In the genomic region with DNA sequence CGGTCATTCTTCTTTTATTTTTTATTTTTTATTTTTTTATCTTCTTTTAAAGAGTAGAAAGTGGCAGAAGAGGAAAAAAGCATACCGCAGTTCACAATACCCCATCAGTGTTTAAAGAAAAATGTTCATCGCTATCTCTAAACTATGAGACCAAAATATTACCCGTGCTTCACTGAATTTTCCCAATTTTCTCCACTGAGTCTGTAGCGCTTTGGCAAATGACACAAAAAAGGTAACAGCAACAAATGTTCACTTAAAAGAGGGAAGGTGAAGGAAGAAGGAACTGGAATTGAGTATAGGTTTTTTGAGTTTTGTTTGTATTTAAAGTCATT, we compare ENCODE assay signal across 7 cellular contexts. TPM values are rescaled to one million over a fixed set of nuclear protein-coding genes. Genes with fewer than 3 reads are reported as not detected.
DNase-seq lines count a peak whose midpoint lies in the region; ATAC-seq and TF ChIP-seq lines count a peak whose summit lies in the region.

No MANE protein-coding gene starts in this region.

- no peaks in the 10 kb centered on the region for H3K9me2 ChIP-seq in HCT116 (ENCODE audit: insufficient read depth)

- no peaks in the 10 kb centered on the region for H4K20me1 ChIP-seq in HCT116 (ENCODE audit: insufficient read depth)
- no peaks in the 10 kb centered on the region for H4K20me1 ChIP-seq in smooth muscle cell (ENCODE audit: low read depth)

- no peaks in the 10 kb centered on the region for H3K27me3 ChIP-seq in HCT116 (ENCODE audit: insufficient read depth, low read length)
- no peaks in the 10 kb centered on the region for H3K27me3 ChIP-seq in smooth muscle cell (ENCODE audit: low read depth)

- H3K36me3 ChIP-seq in HCT116 (ENCODE audit: control insufficient read depth in 1 of 2, insufficient read depth in 2 of 2, low read length in 2 of 2) (no peaks in the 10 kb centered on the region), smooth muscle cell (ENCODE audit: low read depth) (no peaks in the 10 kb centered on the region)

- H3K27ac ChIP-seq in HCT116 (ENCODE audit: low read depth, low read length) (no peak overlapping the region), smooth muscle cell (ENCODE audit: low read depth) (no peak overlapping the region)

- H2AFZ ChIP-seq in HCT116 (ENCODE audit: low read depth, low read length, poor library complexity, severe bottlenecking), result peak overlapping the region; percentile 100
- H2AFZ ChIP-seq in smooth muscle cell (ENCODE audit: low read depth), result peak overlapping the region; percentile 99

- intact Hi-C loops in HCT116 (cut with micrococcal nuclease), result no loop called here

- H3K9ac ChIP-seq in HCT116 (ENCODE audit: low read length) (no peak overlapping the region; the same call in 1 of the 2 replicates), smooth muscle cell (ENCODE audit: low read depth) (no peak overlapping the region)

- no peak for TF ChIP-seq RAD21 in HCT116 (IDR thresholded peaks at IDR 0.05; ENCODE audit: low read depth)

- no peak overlapping the region for H3K27ac Mint-ChIP-seq in glutamatergic neuron (ENCODE audit: unreplicated experiment)

- H3K4me3 Mint-ChIP-seq in glutamatergic neuron (ENCODE audit: unreplicated experiment), result peak overlapping the region; percentile 98

- H3K4me1 ChIP-seq in HCT116 (ENCODE audit: control insufficient read depth in 1 of 2, insufficient read depth in 2 of 2, low read length in 2 of 2) (peaks cover 5 to 18% of the 10 kb centered on the region in 2 experiments; a peak in 3 of 4 replicates), smooth muscle cell (ENCODE audit: low read depth) (peaks cover 7% of the 10 kb centered on the region)

- no peaks in the 10 kb centered on the region for H3F3A ChIP-seq in smooth muscle cell (ENCODE audit: low read depth)

- peaks cover 5% of the 10 kb centered on the region for H3K4me1 Mint-ChIP-seq in glutamatergic neuron (ENCODE audit: low read depth, unreplicated experiment)

- TF ChIP-seq CTCF in HCT116 (IDR thresholded peaks at IDR 0.05 in 2 of 3, conservative IDR thresholded peaks at IDR 0.05 in 1 of 3; ENCODE audit: borderline replicate concordance in 1 of 3, insufficient read depth in 1 of 3, low read depth in 2 of 3, low read length in 2 of 3) (no peak), WI38 (IDR thresholded peaks at IDR 0.05; ENCODE audit: low read depth, low read length) (no peak), glutamatergic neuron (IDR thresholded peaks at IDR 0.05; ENCODE audit: partially characterized antibody, unreplicated experiment) (no peak), smooth muscle cell (IDR thresholded peaks at IDR 0.05; ENCODE audit: borderline replicate concordance, insufficient read depth, poor library complexity, severe bottlenecking) (no peak)

- no peaks in the 10 kb centered on the region for H3K27me3 Mint-ChIP-seq in glutamatergic neuron (ENCODE audit: unreplicated experiment)

- H3K9me3 ChIP-seq in HCT116 (ENCODE audit: control insufficient read depth in 1 of 2, insufficient read depth in 1 of 2, low read depth in 1 of 2, low read length in 2 of 2) (no peaks in the 10 kb centered on the region), smooth muscle cell (replicated peaks; ENCODE audit: low read depth) (no peaks in the 10 kb centered on the region)

- CTCF ChIA-PET in HCT116 (lab: Charles Lee), result no interaction called here

- peaks cover 4% of the 10 kb centered on the region for H3K36me3 Mint-ChIP-seq in glutamatergic neuron (ENCODE audit: unreplicated experiment)

- DNase-seq in HCT116 (ENCODE audit: low read depth, low spot score) (no peak), glutamatergic neuron (no peak), smooth muscle cell (lab: John Stamatoyannopoulos, UW; ENCODE audit: unreplicated experiment) (no peak), foreskin melanocyte (no peak)
- no peak for DNase-seq in activated CD4-positive, CD25-positive, alpha-beta regulatory T cell treated with anti-CD3 and anti-CD28 coated beads, Interleukin-2, amount 50 U/mL, for 72 hours

- WGBS in smooth muscle cell (ENCODE audit: low lambda C conversion rate), result 40% methylated on average over 5 of the region's 5 CpGs

- TF ChIP-seq POLR2A in HCT116 (IDR thresholded peaks at IDR 0.05; ENCODE audit: borderline replicate concordance, extremely low read depth, insufficient read depth, insufficient read length), result no peak

- no TSS peak for BruUV-seq in HCT116 (replicated peaks; lab: Mats Ljungman, UMichigan)

- peak overlapping the region; percentile 66 to 81 for H3K4me3 ChIP-seq in HCT116 (replicated peaks in 1 of 2; ENCODE audit: low read depth in 1 of 2, low read length in 2 of 2)
- peak overlapping the region; percentile 96 for H3K4me3 ChIP-seq in WI38 (ENCODE audit: low read depth, low read length)
- peak overlapping the region; percentile 80 for H3K4me3 ChIP-seq in smooth muscle cell

- peaks cover 2% of the 10 kb centered on the region for H3K9me3 Mint-ChIP-seq in glutamatergic neuron (ENCODE audit: unreplicated experiment)

- peak; percentile 4; the same call in 1 of the 2 replicates for ATAC-seq in HCT116
- ATAC-seq in HG03378 (IDR thresholded peaks at IDR 0.05; ENCODE audit: unreplicated experiment), result no peak

- peak overlapping the region; percentile 90 for H3K4me2 ChIP-seq in HCT116 (ENCODE audit: low read length)
- H3K4me2 ChIP-seq in smooth muscle cell, result peak overlapping the region; percentile 83

- H3K79me2 ChIP-seq in HCT116 (ENCODE audit: insufficient read depth, low read length) (peaks cover 10% of the 10 kb centered on the region), smooth muscle cell (ENCODE audit: low read depth) (peaks cover 3% of the 10 kb centered on the region)

- POLR2A ChIA-PET in HCT116 (lab: Charles Lee), result interaction anchor here (1.4 kb wide), 1 partner anchor 15 kb away, joined by 3 read pairs; the partner anchor contains the start of gene RIOK3

- RAD21 ChIA-PET in HCT116 (lab: Charles Lee; ENCODE audit: low non-redundant PET in 1 of 2, low total read pairs in 2 of 2, uncharacterized antibody in 2 of 2, unreplicated experiment in 2 of 2), result interaction anchor here in 1 of 2 experiments (1.0 kb wide), 1 partner anchor 17 kb away, joined by 3 read pairs; no protein-coding TSS in a partner anchor

TF ChIP-seq in HCT116, 20 proteins besides CTCF, POLR2A, EP300 and RAD21:
- TF ChIP-seq ZNF274 (IDR thresholded peaks at IDR 0.05; ENCODE audit: low read depth, low read length), result no peak
- TF ChIP-seq ZFX (IDR thresholded peaks at IDR 0.05), result no peak
- no peak for TF ChIP-seq SIN3A (IDR thresholded peaks at IDR 0.05; ENCODE audit: low read depth)
- TF ChIP-seq CBX3 (IDR thresholded peaks at IDR 0.05; ENCODE audit: low read depth), result no peak
- no peak for TF ChIP-seq ZBTB33 (IDR thresholded peaks at IDR 0.05; ENCODE audit: extremely low read depth, insufficient replicate concordance, low read length)
- TF ChIP-seq, protein P1, sequence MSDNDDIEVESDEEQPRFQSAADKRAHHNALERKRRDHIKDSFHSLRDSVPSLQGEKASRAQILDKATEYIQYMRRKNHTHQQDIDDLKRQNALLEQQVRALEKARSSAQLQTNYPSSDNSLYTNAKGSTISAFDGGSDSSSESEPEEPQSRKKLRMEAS (IDR thresholded peaks at IDR 0.05), result no peak
- no peak for TF ChIP-seq ELF1 (IDR thresholded peaks at IDR 0.05; ENCODE audit: borderline replicate concordance, low read depth)
TF ChIP-seq in HCT116: peak in this region for 0.

RNA-seq across cellular contexts. Expression of gene RIOK3, which starts 15.1 kb away (rescaled TPM):
- total RNA-seq in HCT116 (2021; ENCODE audit: unreplicated experiment) (42.5 TPM), glutamatergic neuron (ENCODE audit: unreplicated experiment) (105 TPM), smooth muscle cell (79.9 and 100 TPM in 2 replicates)
- polyA plus RNA-seq in HCT116 (2012), result 46.4 and 54.2 TPM in 2 replicates
- polyA plus RNA-seq in smooth muscle cell, result 56.0 TPM in 2 replicates
